Comparison of ENCODE assay signal across 18 cellular contexts in the genomic region with DNA sequence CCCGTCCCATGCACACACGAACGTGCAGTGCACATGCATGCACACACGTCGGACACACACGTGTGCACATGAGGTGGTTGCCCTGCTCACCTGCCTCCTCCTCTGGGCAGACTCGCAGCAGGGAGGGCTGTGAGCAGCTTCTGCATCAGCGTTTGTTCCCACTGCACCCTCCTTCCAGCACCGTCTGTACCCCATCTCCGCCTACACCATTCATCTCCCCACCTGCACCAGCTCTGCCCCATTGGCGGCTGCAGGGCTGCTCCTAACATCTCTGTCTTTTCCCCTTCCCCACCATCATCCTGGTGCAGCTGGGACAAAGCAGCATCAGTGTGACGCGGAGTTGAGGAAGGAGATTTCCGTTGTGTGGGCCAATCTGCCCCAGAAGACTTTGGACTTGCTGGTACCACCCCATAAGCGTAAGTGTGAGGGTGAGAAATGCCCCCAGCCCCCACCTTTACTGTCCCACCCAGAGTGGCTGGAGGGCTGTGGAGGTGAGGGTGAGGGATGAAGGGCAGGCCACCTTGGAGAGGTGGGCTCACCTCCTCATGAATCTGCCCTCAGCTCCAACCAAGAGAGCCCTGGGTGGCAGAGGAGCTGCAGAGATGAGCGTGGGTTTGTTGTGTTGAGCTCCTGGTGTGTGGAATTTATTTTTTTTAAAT.
"Had no signal": no experiment of that assay in that cellular context is flagged by ENCODE, and none has a peak within 500 bp of the region (broad histone marks: within the 10 kb centered on the region; RNA-seq: fewer than 3 reads in every experiment).

No MANE protein-coding gene starts in this region.

- H3K4me1 Mint-ChIP-seq: activated naive CD4-positive, alpha-beta T cell treated with anti-CD3 and anti-CD28 coated beads, Interleukin-2, amount 50 U/mL, for 24 hours had no signal

- H3K4me3 ChIP-seq: colonic mucosa, lung, suprapubic skin, upper lobe of left lung had no signal

- H3K79me2 ChIP-seq: parathyroid adenoma had no signal

- H2AFZ ChIP-seq: parathyroid adenoma had no signal

- H3K9me3 ChIP-seq: colonic mucosa, suprapubic skin, upper lobe of left lung had no signal

- H3K27ac Mint-ChIP-seq: activated naive CD4-positive, alpha-beta T cell treated with anti-CD3 and anti-CD28 coated beads, Interleukin-2, amount 50 U/mL, for 24 hours had no signal

- ATAC-seq: left colon, SK-N-SH treated with all-trans-retinoic acid at 6 μM for 48 hours had no signal

- DNase-seq: activated CD4-positive, CD25-positive, alpha-beta regulatory T cell treated with anti-CD3 and anti-CD28 coated beads, Interleukin-2, amount 50 U/mL, for 72 hours; amniotic stem cell; central memory CD4-positive, alpha-beta T cell; colonic mucosa; foreskin fibroblast; left colon; midbrain; retina; stimulated activated CD4-positive, alpha-beta T cell treated with anti-CD3 and anti-CD28 coated beads, Interleukin-4, amount 100 ng/mL, for 1 hour; stimulated activated naive CD4-positive, alpha-beta T cell; T-helper 1 cell; T1000 had no signal

- H3K27me3 Mint-ChIP-seq: activated naive CD4-positive, alpha-beta T cell treated with anti-CD3 and anti-CD28 coated beads, Interleukin-2, amount 50 U/mL, for 24 hours had no signal

- H3K9me3 Mint-ChIP-seq: activated naive CD4-positive, alpha-beta T cell treated with anti-CD3 and anti-CD28 coated beads, Interleukin-2, amount 50 U/mL, for 24 hours had no signal

- H3K36me3 Mint-ChIP-seq: activated naive CD4-positive, alpha-beta T cell treated with anti-CD3 and anti-CD28 coated beads, Interleukin-2, amount 50 U/mL, for 24 hours had no signal

- H3K27ac ChIP-seq: colonic mucosa, parathyroid adenoma, suprapubic skin, upper lobe of left lung had no signal

- H3K27me3 ChIP-seq: colonic mucosa, upper lobe of left lung had no signal

- H3K4me1 ChIP-seq: colonic mucosa, parathyroid adenoma, suprapubic skin, upper lobe of left lung had no signal

- H3K9ac ChIP-seq: parathyroid adenoma had no signal

- H3K4me3 Mint-ChIP-seq: activated naive CD4-positive, alpha-beta T cell treated with anti-CD3 and anti-CD28 coated beads, Interleukin-2, amount 50 U/mL, for 24 hours had no signal

- H3K36me3 ChIP-seq: colonic mucosa, suprapubic skin, upper lobe of left lung had no signal
